ENCODE assay signal across 9 cellular contexts in the genomic region with DNA sequence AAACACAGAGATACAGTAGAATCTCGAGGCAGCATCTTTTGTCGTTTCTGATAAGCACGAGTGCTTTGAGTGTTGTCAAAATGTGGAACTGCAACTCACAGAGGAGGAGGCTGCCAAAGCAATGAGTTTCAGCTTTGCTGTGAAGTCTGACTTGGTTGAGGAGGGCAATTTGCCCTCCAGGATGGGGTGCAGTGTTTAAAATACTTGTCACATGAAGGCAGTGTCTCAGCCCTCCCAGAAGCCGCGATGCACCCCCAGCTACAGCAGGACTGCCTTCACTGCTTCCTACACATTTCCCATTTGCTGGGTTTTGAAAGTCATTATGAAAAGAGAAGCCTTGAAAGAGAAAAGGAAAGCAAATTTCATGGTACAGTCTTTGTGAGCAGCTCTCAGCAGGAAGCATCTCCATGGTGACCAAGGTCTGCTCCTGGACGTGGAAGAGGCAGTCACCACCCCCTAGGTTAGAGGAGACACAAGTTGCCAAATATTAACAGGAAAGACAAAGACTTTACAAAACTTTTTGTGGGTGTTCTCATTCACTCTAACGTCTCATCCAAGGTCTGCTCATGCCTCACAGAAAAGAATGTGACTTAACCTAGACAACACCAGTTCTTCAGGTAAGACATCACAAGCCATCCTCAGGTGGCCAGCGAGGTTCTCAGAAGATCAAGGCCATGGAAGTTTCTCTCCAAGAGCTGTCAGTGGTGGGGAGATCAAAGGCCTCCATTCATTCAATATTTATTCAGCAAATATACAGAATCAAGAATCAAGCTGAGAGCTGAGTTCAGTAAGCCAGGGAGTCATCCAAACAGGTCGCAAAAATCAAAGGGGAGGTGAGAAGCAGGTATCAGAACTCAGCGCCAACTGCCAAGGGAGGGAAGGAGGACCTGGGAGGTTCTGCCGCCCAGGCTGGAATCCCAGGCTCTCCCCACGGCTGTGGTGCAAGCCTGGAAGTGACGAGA.
DNase-seq lines count a peak whose midpoint lies in the region; ATAC-seq and TF ChIP-seq lines count a peak whose summit lies in the region.
"Had no signal": no experiment of that assay in that cellular context is flagged by ENCODE, and none has a peak within 500 bp of the region (broad histone marks: within the 10 kb centered on the region; RNA-seq: fewer than 3 reads in every experiment).

No MANE protein-coding gene starts in this region.

- H3K27ac Mint-ChIP-seq in CD4-positive, alpha-beta T cell, result no peak overlapping the region
- H3K27ac Mint-ChIP-seq in WTC11, result no peak overlapping the region

- peaks cover 14% of the 10 kb centered on the region for H3K4me1 Mint-ChIP-seq in CD4-positive, alpha-beta T cell (ENCODE audit: low read depth)
- peaks cover 4% of the 10 kb centered on the region for H3K4me1 Mint-ChIP-seq in WTC11

- H3K36me3 ChIP-seq in OCI-LY3 (replicated peaks; ENCODE audit: low read depth, low read length) (no peaks in the 10 kb centered on the region), left lung (no peaks in the 10 kb centered on the region)
- H3K36me3 ChIP-seq: colonic mucosa had no signal

- CTCF ChIA-PET in CD4-positive, alpha-beta T cell (lab: Charles Lee), result no interaction called here
- CTCF ChIA-PET in WTC11 (lab: Charles Lee), result no interaction called here

- H3K4me2 ChIP-seq in OCI-LY3 (ENCODE audit: low read length), result peak overlapping the region; percentile 59

- no peaks in the 10 kb centered on the region for H3K9me3 Mint-ChIP-seq in CD4-positive, alpha-beta T cell
- peaks cover 14% of the 10 kb centered on the region for H3K9me3 Mint-ChIP-seq in WTC11

- no peaks in the 10 kb centered on the region for H4K20me1 ChIP-seq in OCI-LY3 (ENCODE audit: insufficient read depth, low read length)

- H3K9ac ChIP-seq in OCI-LY3 (ENCODE audit: low read length), result no peak overlapping the region

- H3K79me2 ChIP-seq in OCI-LY3 (ENCODE audit: low read length), result no peaks in the 10 kb centered on the region

- TF ChIP-seq CTCF in GM12865 (IDR thresholded peaks at IDR 0.05; ENCODE audit: insufficient read depth, low read depth, low read length, missing control alignments) (no peak), OCI-LY3 (IDR thresholded peaks at IDR 0.05; ENCODE audit: low read depth, low read length) (no peak), left lung (IDR thresholded peaks at IDR 0.05) (no peak), WTC11 (IDR thresholded peaks at IDR 0.05) (no peak)
- TF ChIP-seq CTCF in CD4-positive, alpha-beta T cell (IDR thresholded peaks at IDR 0.05), result no peak

- no peaks in the 10 kb centered on the region for H3K27me3 ChIP-seq in OCI-LY3 (ENCODE audit: low read depth, low read length)
- H3K27me3 ChIP-seq in CD4-positive, alpha-beta T cell (ENCODE audit: control insufficient read depth, insufficient read depth, low read length), result no peaks in the 10 kb centered on the region
- H3K27me3 ChIP-seq in left lung, result no peaks in the 10 kb centered on the region
- H3K27me3 ChIP-seq: colonic mucosa had no signal

- ATAC-seq in HG02970 (IDR thresholded peaks at IDR 0.05; ENCODE audit: low FRiP score, unreplicated experiment) (peak; percentile 93), left lung (no peak), WTC11 (no peak)
- no peak for ATAC-seq in CD4-positive, alpha-beta T cell (ENCODE audit: poor library complexity)

- POLR2A ChIA-PET in CD4-positive, alpha-beta T cell (lab: Charles Lee), result no interaction called here
- POLR2A ChIA-PET in WTC11 (lab: Charles Lee), result no interaction called here

- intact Hi-C loops in CD4-positive, alpha-beta T cell (cut with DNase I, micrococcal nuclease), result no loop called here
- intact Hi-C loops in left lung (cut with DNase I), result no loop called here

- H3K27ac ChIP-seq in OCI-LY3 (ENCODE audit: low read length) (peak overlapping the region; percentile 56), left lung (no peak overlapping the region)
- no peak overlapping the region for H3K27ac ChIP-seq in CD4-positive, alpha-beta T cell (ENCODE audit: low read depth, low read length)
- H3K27ac ChIP-seq: colonic mucosa had no signal

- H3K27me3 Mint-ChIP-seq in CD4-positive, alpha-beta T cell, result no peaks in the 10 kb centered on the region
- H3K27me3 Mint-ChIP-seq in WTC11 (ENCODE audit: low read depth), result no peaks in the 10 kb centered on the region

- H3K36me3 Mint-ChIP-seq in CD4-positive, alpha-beta T cell (ENCODE audit: low read depth), result no peaks in the 10 kb centered on the region
- H3K36me3 Mint-ChIP-seq in WTC11, result no peaks in the 10 kb centered on the region

- H3K4me3 Mint-ChIP-seq in CD4-positive, alpha-beta T cell, result no peak overlapping the region
- no peak overlapping the region for H3K4me3 Mint-ChIP-seq in WTC11

- H3K9me3 ChIP-seq in OCI-LY3 (ENCODE audit: insufficient read depth, low read length), result no peaks in the 10 kb centered on the region
- no peaks in the 10 kb centered on the region for H3K9me3 ChIP-seq in CD4-positive, alpha-beta T cell (ENCODE audit: control insufficient read depth, low read length)
- no peaks in the 10 kb centered on the region for H3K9me3 ChIP-seq in left lung
- H3K9me3 ChIP-seq: colonic mucosa had no signal

- H3K4me1 ChIP-seq in OCI-LY3 (ENCODE audit: low read length) (peaks cover 52% of the 10 kb centered on the region), left lung (no peaks in the 10 kb centered on the region)
- H3K4me1 ChIP-seq: colonic mucosa had no signal

- H3K4me3 ChIP-seq in GM12865 (ENCODE audit: low read depth, low read length) (peak overlapping the region; percentile 24), OCI-LY3 (ENCODE audit: low read length) (peak overlapping the region; percentile 28), left lung (no peak overlapping the region)
- H3K4me3 ChIP-seq: colonic mucosa had no signal

- no peak overlapping the region for H2AFZ ChIP-seq in OCI-LY3 (ENCODE audit: low read depth, low read length)

- peak; percentile 57 for DNase-seq in GM12865 (ENCODE audit: low read depth)
- peak; percentile 64 for DNase-seq in GM19240 (ENCODE audit: insufficient read length, low spot score)
- DNase-seq in CD4-positive, alpha-beta T cell, result no peak
- no peak for DNase-seq in left lung
- no peak for DNase-seq in NCI-H1105 (lab: John Stamatoyannopoulos, UW)
- no peak for DNase-seq in WTC11 (ENCODE audit: low spot score)
- DNase-seq: colonic mucosa had no signal

TF ChIP-seq in WTC11, 78 proteins besides CTCF, POLR2A, EP300 and RAD21 (continues in another document):
- TF ChIP-seq, protein P1, sequence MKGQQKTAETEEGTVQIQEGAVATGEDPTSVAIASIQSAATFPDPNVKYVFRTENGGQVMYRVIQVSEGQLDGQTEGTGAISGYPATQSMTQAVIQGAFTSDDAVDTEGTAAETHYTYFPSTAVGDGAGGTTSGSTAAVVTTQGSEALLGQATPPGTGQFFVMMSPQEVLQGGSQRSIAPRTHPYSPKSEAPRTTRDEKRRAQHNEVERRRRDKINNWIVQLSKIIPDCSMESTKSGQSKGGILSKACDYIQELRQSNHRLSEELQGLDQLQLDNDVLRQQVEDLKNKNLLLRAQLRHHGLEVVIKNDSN (CRISPR knock-in tag; IDR thresholded peaks at IDR 0.05), result no peak
- TF ChIP-seq CBFB (CRISPR knock-in tag; IDR thresholded peaks at IDR 0.05; ENCODE audit: low read depth) (no peak), ELF4 (CRISPR knock-in tag; IDR thresholded peaks at IDR 0.05; ENCODE audit: low read depth) (no peak), SMAD3 (CRISPR knock-in tag; IDR thresholded peaks at IDR 0.05; ENCODE audit: borderline replicate concordance) (no peak), SOX15 (CRISPR knock-in tag; IDR thresholded peaks at IDR 0.05) (no peak), FOXP1 (CRISPR knock-in tag; IDR thresholded peaks at IDR 0.05; ENCODE audit: borderline replicate concordance) (no peak), TCF7 (CRISPR knock-in tag; IDR thresholded peaks at IDR 0.05; ENCODE audit: low read depth) (no peak), NFYB (CRISPR knock-in tag; conservative IDR thresholded peaks at IDR 0.05; ENCODE audit: low read depth) (no peak), ZNF423 (CRISPR knock-in tag; IDR thresholded peaks at IDR 0.05) (no peak), NR3C1 (CRISPR knock-in tag; conservative IDR thresholded peaks at IDR 0.05; ENCODE audit: low read depth) (no peak), NFATC4 (CRISPR knock-in tag; IDR thresholded peaks at IDR 0.05) (no peak), GRHL2 (CRISPR knock-in tag; IDR thresholded peaks at IDR 0.05; ENCODE audit: insufficient replicate concordance, severe bottlenecking) (no peak), MXD4 (CRISPR knock-in tag; IDR thresholded peaks at IDR 0.05; ENCODE audit: borderline replicate concordance) (no peak), EMX1 (CRISPR knock-in tag; IDR thresholded peaks at IDR 0.05) (no peak), ZNF232 (CRISPR knock-in tag; IDR thresholded peaks at IDR 0.05) (no peak)
- TF ChIP-seq, protein P2, sequence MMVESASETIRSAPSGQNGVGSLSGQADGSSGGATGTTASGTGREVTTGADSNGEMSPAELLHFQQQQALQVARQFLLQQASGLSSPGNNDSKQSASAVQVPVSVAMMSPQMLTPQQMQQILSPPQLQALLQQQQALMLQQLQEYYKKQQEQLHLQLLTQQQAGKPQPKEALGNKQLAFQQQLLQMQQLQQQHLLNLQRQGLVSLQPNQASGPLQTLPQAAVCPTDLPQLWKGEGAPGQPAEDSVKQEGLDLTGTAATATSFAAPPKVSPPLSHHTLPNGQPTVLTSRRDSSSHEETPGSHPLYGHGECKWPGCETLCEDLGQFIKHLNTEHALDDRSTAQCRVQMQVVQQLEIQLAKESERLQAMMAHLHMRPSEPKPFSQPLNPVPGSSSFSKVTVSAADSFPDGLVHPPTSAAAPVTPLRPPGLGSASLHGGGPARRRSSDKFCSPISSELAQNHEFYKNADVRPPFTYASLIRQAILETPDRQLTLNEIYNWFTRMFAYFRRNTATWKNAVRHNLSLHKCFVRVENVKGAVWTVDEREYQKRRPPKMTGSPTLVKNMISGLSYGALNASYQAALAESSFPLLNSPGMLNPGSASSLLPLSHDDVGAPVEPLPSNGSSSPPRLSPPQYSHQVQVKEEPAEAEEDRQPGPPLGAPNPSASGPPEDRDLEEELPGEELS (CRISPR knock-in tag; IDR thresholded peaks at IDR 0.05), result no peak
- TF ChIP-seq, protein P3, sequence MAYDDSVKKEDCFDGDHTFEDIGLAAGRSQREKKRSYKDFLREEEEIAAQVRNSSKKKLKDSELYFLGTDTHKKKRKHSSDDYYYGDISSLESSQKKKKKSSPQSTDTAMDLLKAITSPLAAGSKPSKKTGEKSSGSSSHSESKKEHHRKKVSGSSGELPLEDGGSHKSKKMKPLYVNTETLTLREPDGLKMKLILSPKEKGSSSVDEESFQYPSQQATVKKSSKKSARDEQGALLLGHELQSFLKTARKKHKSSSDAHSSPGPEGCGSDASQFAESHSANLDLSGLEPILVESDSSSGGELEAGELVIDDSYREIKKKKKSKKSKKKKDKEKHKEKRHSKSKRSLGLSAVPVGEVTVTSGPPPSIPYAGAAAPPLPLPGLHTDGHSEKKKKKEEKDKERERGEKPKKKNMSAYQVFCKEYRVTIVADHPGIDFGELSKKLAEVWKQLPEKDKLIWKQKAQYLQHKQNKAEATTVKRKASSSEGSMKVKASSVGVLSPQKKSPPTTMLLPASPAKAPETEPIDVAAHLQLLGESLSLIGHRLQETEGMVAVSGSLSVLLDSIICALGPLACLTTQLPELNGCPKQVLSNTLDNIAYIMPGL (CRISPR knock-in tag; IDR thresholded peaks at IDR 0.05), result no peak

Comparison
In these comparisons a context has a peak if more than half of its experiments do, and no peak if none do; other contexts are left out.
1. DNase-seq: peak in GM12865 (single experiment) and GM19240 (single experiment); none in CD4-positive, alpha-beta T cell (0 of 10), left lung (0 of 2), NCI-H1105 (single experiment) and WTC11 (single experiment).
2. H3K4me3 ChIP-seq: peak in GM12865 (single experiment) and OCI-LY3 (single experiment); none in left lung (0 of 2).